ENCODE assay signal across 10 cellular contexts in the genomic region with DNA sequence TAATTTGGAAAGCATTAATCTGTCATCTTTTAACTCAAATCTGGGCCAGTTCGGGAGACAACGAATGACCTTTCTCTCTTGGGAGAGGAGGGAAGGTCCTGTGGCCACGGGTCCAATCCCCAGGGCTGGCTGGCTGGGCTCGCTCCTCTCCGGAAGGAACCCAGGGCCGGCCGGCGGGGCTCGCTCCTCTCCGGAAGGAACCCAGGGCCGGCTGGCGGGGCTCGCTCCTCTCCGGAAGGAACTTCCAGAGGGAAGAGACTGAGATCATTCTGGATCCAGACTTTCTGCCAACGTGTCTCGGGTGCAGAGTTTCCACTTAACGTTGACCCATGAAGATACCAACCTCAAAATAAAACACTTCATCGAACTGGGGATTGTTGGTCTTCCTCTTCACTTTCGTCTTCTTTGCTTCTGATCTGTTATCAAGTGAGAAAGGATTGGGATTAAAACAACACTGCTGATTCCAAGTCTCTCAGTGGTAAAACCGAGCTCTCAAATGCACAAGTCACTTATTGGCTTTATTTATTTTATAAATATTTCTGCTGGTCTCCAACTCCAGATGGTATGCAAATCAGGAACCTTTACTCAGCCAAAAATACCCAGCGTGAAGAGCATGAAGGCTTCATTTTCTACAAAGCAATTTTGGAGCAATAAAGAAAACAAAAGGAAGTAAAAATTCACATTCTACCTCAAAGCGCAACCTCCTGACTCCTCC. TPM values are rescaled to one million over a fixed set of nuclear protein-coding genes. Genes with fewer than 3 reads are reported as not detected.
DNase-seq lines count a peak whose midpoint lies in the region; ATAC-seq and TF ChIP-seq lines count a peak whose summit lies in the region.
"Had no signal": no experiment of that assay in that cellular context is flagged by ENCODE, and none has a peak within 500 bp of the region (broad histone marks: within the 10 kb centered on the region; RNA-seq: fewer than 3 reads in every experiment).

No MANE protein-coding gene starts in this region.

- no peak overlapping the region for H2BK120ac ChIP-seq in trophoblast cell (ENCODE audit: insufficient read depth, low read length, poor library complexity)

- no peak overlapping the region for H3K14ac ChIP-seq in trophoblast cell (ENCODE audit: low read length)

- DNase-seq in activated naive CD8-positive, alpha-beta T cell treated with anti-CD3 and anti-CD28 coated beads for 36 hours = no peak
- DNase-seq in coronary artery (ENCODE audit: low spot score) (no peak), lung microvascular endothelial cell (ENCODE audit: low read depth in 2 of 2) (peak; percentile 51 to 54), uterus (no peak), trophoblast cell (no peak), T1000 (lab: John Stamatoyannopoulos, UW) (no peak)
- DNase-seq: activated CD4-positive, CD25-positive, alpha-beta regulatory T cell treated with anti-CD3 and anti-CD28 coated beads, Interleukin-2, amount 50 U/mL, for 72 hours; stimulated activated CD4-positive, alpha-beta T cell treated with anti-CD3 and anti-CD28 coated beads, Interleukin-1b, Interleukin-23, amount 100 ng/mL, for 48 hours had no signal

- no peaks in the 10 kb centered on the region for H3K79me1 ChIP-seq in trophoblast cell (ENCODE audit: low read length)

- H3K4ac ChIP-seq in trophoblast cell (ENCODE audit: low read depth, low read length) = no peak overlapping the region

- H3K79me2 ChIP-seq in trophoblast cell (ENCODE audit: control insufficient read depth, insufficient read depth, low read length, poor library complexity) = no peaks in the 10 kb centered on the region

- H3K9me3 ChIP-seq in uterus (no peaks in the 10 kb centered on the region), trophoblast cell (ENCODE audit: insufficient read depth, low read depth, low read length) (peaks cover 10% of the 10 kb centered on the region)

- no peaks in the 10 kb centered on the region for H3K27me3 ChIP-seq in uterus
- no peaks in the 10 kb centered on the region for H3K27me3 ChIP-seq in trophoblast cell (ENCODE audit: insufficient read depth, low read length)

- H3K36me3 Mint-ChIP-seq in activated naive CD8-positive, alpha-beta T cell = no peaks in the 10 kb centered on the region
- H3K36me3 Mint-ChIP-seq in activated naive CD8-positive, alpha-beta T cell treated with anti-CD3 and anti-CD28 coated beads for 36 hours = peaks cover 12% of the 10 kb centered on the region

- no CpG with 5 or more reads among the region's 22 CpGs for WGBS in trophoblast cell (ENCODE audit: extremely low coverage, insufficient coverage, insufficient read length)

- no peak overlapping the region for H3K4me2 ChIP-seq in trophoblast cell (ENCODE audit: low read length)

- H2AFZ ChIP-seq in trophoblast cell (ENCODE audit: insufficient read depth, low read length, poor library complexity) = no peak overlapping the region

- no peak overlapping the region for H2BK12ac ChIP-seq in trophoblast cell (ENCODE audit: low read length)

- no peak overlapping the region for H3K9ac ChIP-seq in trophoblast cell (ENCODE audit: low read length)

- H3K4me3 ChIP-seq in coronary artery (peak overlapping the region; percentile 46), uterus (no peak overlapping the region), trophoblast cell (ENCODE audit: low read depth, low read length) (no peak overlapping the region)

- no peak overlapping the region for H2BK5ac ChIP-seq in trophoblast cell (ENCODE audit: low read depth, low read length, poor library complexity)

- TF ChIP-seq POLR2A in uterus (IDR thresholded peaks at IDR 0.05) = no peak

- H4K12ac ChIP-seq in trophoblast cell (ENCODE audit: low read depth, low read length) = no peak overlapping the region

- no peak for ATAC-seq in GM18519 (IDR thresholded peaks at IDR 0.05; ENCODE audit: low FRiP score, unreplicated experiment)

- no peak overlapping the region for H4K91ac ChIP-seq in trophoblast cell (ENCODE audit: low read depth, low read length)

- no peaks in the 10 kb centered on the region for H3K9me3 Mint-ChIP-seq in activated naive CD8-positive, alpha-beta T cell (ENCODE audit: low read depth)
- peaks cover 3% of the 10 kb centered on the region for H3K9me3 Mint-ChIP-seq in activated naive CD8-positive, alpha-beta T cell treated with anti-CD3 and anti-CD28 coated beads for 36 hours

- intact Hi-C loops in uterus (cut with DNase I; ENCODE audit: low total_unique reads) = no loop called here

- H3K4me3 Mint-ChIP-seq in activated naive CD8-positive, alpha-beta T cell = no peak overlapping the region
- no peak overlapping the region for H3K4me3 Mint-ChIP-seq in activated naive CD8-positive, alpha-beta T cell treated with anti-CD3 and anti-CD28 coated beads for 36 hours

- H3K36me3 ChIP-seq in uterus = no peaks in the 10 kb centered on the region
- H3K36me3 ChIP-seq in trophoblast cell (ENCODE audit: control insufficient read depth in 1 of 2, insufficient read depth in 2 of 2, low read length in 2 of 2) = peaks cover 21 to 28% of the 10 kb centered on the region in 2 experiments

- no peak overlapping the region for H4K8ac ChIP-seq in trophoblast cell (ENCODE audit: low read depth, low read length)

- H3K4me1 ChIP-seq in uterus (peaks cover 6 to 8% of the 10 kb centered on the region in 2 donors), trophoblast cell (ENCODE audit: control insufficient read depth in 1 of 2, insufficient read depth in 2 of 2, low read length in 2 of 2) (peaks cover 5 to 7% of the 10 kb centered on the region in 2 experiments)

- no peak overlapping the region for H2AK5ac ChIP-seq in trophoblast cell (ENCODE audit: low read length)

- peaks cover 13% of the 10 kb centered on the region for H3K4me1 Mint-ChIP-seq in activated naive CD8-positive, alpha-beta T cell (ENCODE audit: low read depth)
- H3K4me1 Mint-ChIP-seq in activated naive CD8-positive, alpha-beta T cell treated with anti-CD3 and anti-CD28 coated beads for 36 hours = peaks cover 3% of the 10 kb centered on the region

- no peak for TF ChIP-seq CTCF in coronary artery (IDR thresholded peaks at IDR 0.05)
- no peak for TF ChIP-seq CTCF in uterus (IDR thresholded peaks at IDR 0.05)

- no peak overlapping the region for H3K23ac ChIP-seq in trophoblast cell (ENCODE audit: low read length)

- no peaks in the 10 kb centered on the region for H3K27me3 Mint-ChIP-seq in activated naive CD8-positive, alpha-beta T cell
- H3K27me3 Mint-ChIP-seq in activated naive CD8-positive, alpha-beta T cell treated with anti-CD3 and anti-CD28 coated beads for 36 hours = no peaks in the 10 kb centered on the region

- H3K27ac ChIP-seq in coronary artery (peak overlapping the region; percentile 41 to 69), uterus (peak overlapping the region; percentile 7 to 54), trophoblast cell (ENCODE audit: low read depth, low read length) (no peak overlapping the region)

- H3K18ac ChIP-seq in trophoblast cell (ENCODE audit: low read length) = no peak overlapping the region

- peak overlapping the region; percentile 54 for H3K27ac Mint-ChIP-seq in activated naive CD8-positive, alpha-beta T cell
- H3K27ac Mint-ChIP-seq in activated naive CD8-positive, alpha-beta T cell treated with anti-CD3 and anti-CD28 coated beads for 36 hours = no peak overlapping the region

RNA-seq across cellular contexts. Expression of gene C13orf46, which starts 53.3 kb away (rescaled TPM):
- total RNA-seq in activated naive CD8-positive, alpha-beta T cell treated with anti-CD3 and anti-CD28 coated beads for 36 hours = under 1 TPM; 0.96 to 0.99 TPM
- under 0.01 and 0.20 TPM in 2 replicates for total RNA-seq in lung microvascular endothelial cell
- total RNA-seq in uterus = 1 to 10 TPM in 1 of 4 donors, under 1 TPM in 1, not detected in 2; 0.07 to 1.7 TPM
- polyA plus RNA-seq in trophoblast cell (2013) = 0.12 and 0.15 TPM in 2 replicates

Comparison
In these comparisons a context has a peak if more than half of its experiments do, and no peak if none do; other contexts are left out.
1. DNase-seq: peak in lung microvascular endothelial cell (2 of 2); none in activated naive CD8-positive, alpha-beta T cell treated with anti-CD3 and anti-CD28 coated beads for 36 hours (single experiment), coronary artery (single experiment), uterus (0 of 2), trophoblast cell (0 of 2) and T1000 (single experiment).